30 cellular contexts compared by ENCODE assay signal in genomic region chr7:136130819-136131637, GRCh38.
"Had no signal": no experiment of that assay in that cellular context is flagged by ENCODE, and none has a peak within 500 bp of the region (broad histone marks: within the 10 kb centered on the region; RNA-seq: fewer than 3 reads in every experiment).

No MANE protein-coding gene starts in this region.

- H3K9me3 Mint-ChIP-seq: activated B cell treated with CpG ODN at 0.5 μM for 24 hours; activated naive CD8-positive, alpha-beta T cell treated with anti-CD3 and anti-CD28 coated beads, Interleukin-2, amount 50 U/mL, for 24 hours; activated T-cell treated with anti-CD3 and anti-CD28 coated beads, Interleukin-2, amount 50 U/mL, for 4 hours had no signal

- H3K4me3 ChIP-seq: ascending aorta, body of pancreas, SJCRH30 had no signal

- H3K4me1 Mint-ChIP-seq: activated B cell treated with CpG ODN at 0.5 μM for 24 hours; activated CD4-positive, alpha-beta T cell treated with anti-CD3 and anti-CD28 coated beads, Interleukin-2, amount 10 ng/mL, durations not matched to agents 7 days and 5 days had no signal

- H3K27me3 Mint-ChIP-seq: activated B cell treated with CpG ODN at 0.5 μM for 24 hours; activated CD4-positive, alpha-beta T cell treated with anti-CD3 and anti-CD28 coated beads, Interleukin-2, amount 10 ng/mL, durations not matched to agents 7 days and 5 days; activated naive CD8-positive, alpha-beta T cell treated with anti-CD3 and anti-CD28 coated beads, Interleukin-2, amount 50 U/mL, for 24 hours had no signal

- H3K4me1 ChIP-seq: ascending aorta, body of pancreas had no signal

- H3K36me3 ChIP-seq: ascending aorta, SJCRH30 had no signal

- H3K27me3 ChIP-seq: ascending aorta, body of pancreas had no signal

- H3K27ac Mint-ChIP-seq: activated B cell treated with CpG ODN at 0.5 μM for 24 hours; activated CD4-positive, alpha-beta T cell treated with anti-CD3 and anti-CD28 coated beads, Interleukin-2, amount 10 ng/mL, durations not matched to agents 7 days and 5 days; activated CD8-positive, alpha-beta T cell treated with anti-CD3 and anti-CD28 coated beads, Interleukin-2, amount 10 ng/mL, durations not matched to agents 7 days and 5 days; activated naive CD4-positive, alpha-beta T cell treated with anti-CD3 and anti-CD28 coated beads, Interleukin-2, amount 50 U/mL, for 72 hours; activated naive CD8-positive, alpha-beta T cell treated with anti-CD3 and anti-CD28 coated beads, Interleukin-2, amount 50 U/mL, for 24 hours had no signal

- DNase-seq: activated B cell treated with CpG ODN at 0.5 μM for 24 hours; activated CD4-positive, alpha-beta T cell treated with anti-CD3 and anti-CD28 coated beads for 1 hour; activated CD4-positive, alpha-beta T cell treated with anti-CD3 and anti-CD28 coated beads, Interleukin-2, amount 10 ng/mL, durations not matched to agents 7 days and 5 days; activated CD8-positive, alpha-beta memory T cell treated with anti-CD3 and anti-CD28 coated beads, Interleukin-2, amount 50 U/mL, for 48 hours; activated CD8-positive, alpha-beta T cell treated with anti-CD3 and anti-CD28 coated beads, Interleukin-2, amount 10 ng/mL, durations not matched to agents 7 days and 5 days; activated effector memory CD4-positive, alpha-beta T cell treated with Interleukin-2 at 50 U/mL for 16 hours; activated naive CD4-positive, alpha-beta T cell treated with Interleukin-2 at 50 U/mL for 16 hours; activated naive CD8-positive, alpha-beta T cell treated with anti-CD3 and anti-CD28 coated beads, Interleukin-2, amount 50 U/mL, for 24 hours; activated T-cell treated with anti-CD3 and anti-CD28 coated beads, Interleukin-2, amount 50 U/mL, for 4 hours; amniotic stem cell; body of pancreas; central memory CD4-positive, alpha-beta T cell; MM.1S; NCI-H1105 treated with DMSO at 0.1 percent for 48 hours; NCI-H1436 treated with DMSO at 0.1 percent for 48 hours; NCI-H187; NCI-H2081; NCI-H510A treated with DMSO at 0.1 percent for 48 hours; NCI-H69; NK-92 treated with Interleukin-12 subunit alpha and Interleukin-12 subunit beta, amount 100 ng/mL, for 24 hours; OCI-M1; RPMI8226; SJCRH30; SK-N-SH had no signal

- H3K9ac ChIP-seq: SK-N-SH had no signal

- FAIRE-seq: bronchial epithelial cell, TTC549 had no signal

- H3K27ac ChIP-seq: ascending aorta, body of pancreas, SJCRH30 had no signal

- H3K9me3 ChIP-seq: ascending aorta, body of pancreas, SJCRH30, SK-N-SH had no signal

- H3K36me3 Mint-ChIP-seq: activated naive CD4-positive, alpha-beta T cell treated with anti-CD3 and anti-CD28 coated beads, Interleukin-2, amount 50 U/mL, for 72 hours had no signal

- H3K4me2 ChIP-seq: SK-N-SH had no signal

- H3K4me3 Mint-ChIP-seq: activated B cell treated with CpG ODN at 0.5 μM for 24 hours; activated CD4-positive, alpha-beta T cell treated with anti-CD3 and anti-CD28 coated beads, Interleukin-2, amount 10 ng/mL, durations not matched to agents 7 days and 5 days; activated CD8-positive, alpha-beta T cell treated with anti-CD3 and anti-CD28 coated beads, Interleukin-2, amount 10 ng/mL, durations not matched to agents 7 days and 5 days; activated naive CD8-positive, alpha-beta T cell treated with anti-CD3 and anti-CD28 coated beads, Interleukin-2, amount 50 U/mL, for 24 hours; activated T-cell treated with anti-CD3 and anti-CD28 coated beads, Interleukin-2, amount 50 U/mL, for 4 hours had no signal

- ATAC-seq: activated CD8-positive, alpha-beta T cell treated with anti-CD3 and anti-CD28 coated beads, Interleukin-2, amount 10 ng/mL, durations not matched to agents 7 days and 5 days; activated naive CD8-positive, alpha-beta T cell treated with anti-CD3 and anti-CD28 coated beads, Interleukin-2, amount 50 U/mL, for 24 hours; activated T-cell treated with anti-CD3 and anti-CD28 coated beads, Interleukin-2, amount 50 U/mL, for 4 hours; body of pancreas; Panc1; Right ventricle myocardium inferior had no signal
